Comparison of ENCODE assay signal across 1 cellular context in genomic region chr11:61472868-61473267, GRCh38.
A peak's percentile ranks its signal among the peaks of the same experiment; 100 is the strongest.
TF ChIP-seq lines count a peak whose summit lies in the region.

No MANE protein-coding gene starts in this region.

TF ChIP-seq in K562, 482 proteins besides CTCF, POLR2A, EP300 and RAD21:
- TF ChIP-seq ZNF174 (CRISPR knock-in tag; IDR thresholded peaks at IDR 0.05) (no peak), ZNF121 (CRISPR knock-in tag; conservative IDR thresholded peaks at IDR 0.05) (peak; percentile 47; the same call in 1 of the 2 replicates)
TF ChIP-seq in K562: peak in this region for 1.
